In the genomic region with DNA sequence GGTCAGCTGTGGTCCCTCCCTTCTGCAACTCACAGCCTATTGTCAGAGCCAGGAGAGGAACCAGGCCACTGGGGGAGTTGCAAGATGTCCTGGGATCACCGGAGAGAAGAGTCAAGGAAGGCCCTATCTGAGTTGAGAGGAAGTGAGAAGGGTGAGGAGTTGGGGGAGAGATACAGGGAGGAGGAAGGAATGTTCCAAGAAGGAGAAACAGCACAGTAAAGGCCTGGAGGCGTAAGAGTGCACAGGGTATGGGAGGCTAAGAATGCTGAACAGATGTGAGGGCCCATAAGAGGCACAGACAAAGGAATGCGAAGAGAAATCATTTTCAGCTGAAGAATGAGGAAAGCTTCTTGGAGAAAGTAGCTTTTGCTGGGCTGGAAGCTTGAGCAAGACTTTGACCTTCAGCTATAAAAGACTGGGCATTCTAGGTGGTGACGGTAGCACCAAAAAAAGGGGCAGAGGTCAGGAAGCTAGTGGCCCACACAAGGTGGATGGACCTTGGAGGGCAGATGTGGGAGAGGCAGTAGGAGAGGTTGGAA, we compare ENCODE assay signal across 14 cellular contexts. TPM values are rescaled to one million over a fixed set of nuclear protein-coding genes. Genes with fewer than 3 reads are reported as not detected.
DNase-seq lines count a peak whose midpoint lies in the region; ATAC-seq and TF ChIP-seq lines count a peak whose summit lies in the region.
"Had no signal": no experiment of that assay in that cellular context is flagged by ENCODE, and none has a peak within 500 bp of the region (broad histone marks: within the 10 kb centered on the region; RNA-seq: fewer than 3 reads in every experiment).

No MANE protein-coding gene starts in this region.

- H3K27ac ChIP-seq in IMR-90 (ENCODE audit: insufficient read depth, low read length): peak overlapping the region; percentile 43; the same call in 1 of the 2 replicates
- H3K27ac ChIP-seq in neural progenitor cell: no peak overlapping the region
- H3K27ac ChIP-seq in naive thymus-derived CD4-positive, alpha-beta T cell (ENCODE audit: low read depth, low read length): no peak overlapping the region
- H3K27ac ChIP-seq: right lobe of liver had no signal

- intact Hi-C loops in IMR-90 (cut with micrococcal nuclease): loop anchor here (2.0 kb wide), 1 partner anchor 71 kb away; no protein-coding TSS in a partner anchor
- intact Hi-C loops in naive thymus-derived CD4-positive, alpha-beta T cell (cut with micrococcal nuclease): no loop called here

- peak overlapping the region; percentile 40; the same call in 1 of the 2 replicates for H3K4ac ChIP-seq in IMR-90 (ENCODE audit: low read depth, low read length)

- no peaks in the 10 kb centered on the region for H3K79me1 ChIP-seq in IMR-90 (ENCODE audit: low read depth in 1 of 2, low read length in 2 of 2)

- no peaks in the 10 kb centered on the region for H3K79me2 ChIP-seq in neural progenitor cell (ENCODE audit: low read depth)

- peaks cover 8% of the 10 kb centered on the region for H3F3A ChIP-seq in neural progenitor cell (ENCODE audit: low read depth)

- H3K9me3 Mint-ChIP-seq in neural progenitor cell: no peaks in the 10 kb centered on the region
- H3K9me3 Mint-ChIP-seq in naive thymus-derived CD4-positive, alpha-beta T cell: peaks cover 0 to 1% (median 0%) of the 10 kb centered on the region in 11 donors

- H4K8ac ChIP-seq in IMR-90 (ENCODE audit: low read depth in 2 of 2, low read length in 2 of 2): no peak overlapping the region; a peak in 1 of 4 replicates

- peaks cover 3% of the 10 kb centered on the region for H3K27me3 Mint-ChIP-seq in neural progenitor cell (ENCODE audit: insufficient read depth, low read depth)
- peaks cover 0 to 15% (median 4%) of the 10 kb centered on the region in 5 donors for H3K27me3 Mint-ChIP-seq in naive thymus-derived CD4-positive, alpha-beta T cell

- H2BK5ac ChIP-seq in IMR-90 (ENCODE audit: low read depth, low read length, poor library complexity, severe bottlenecking): peak overlapping the region; percentile 48

- 0 out of 3 replicates have a peak overlapping the region, but pooled peaks have one; percentile 34 for H2BK15ac ChIP-seq in IMR-90 (ENCODE audit: low read depth, low read length)

- peaks cover 35% of the 10 kb centered on the region for H3K4me1 Mint-ChIP-seq in neural progenitor cell
- H3K4me1 Mint-ChIP-seq in naive thymus-derived CD4-positive, alpha-beta T cell: peaks cover 0 to 9% (median 0%) of the 10 kb centered on the region in 7 donors

- H4K20me1 ChIP-seq in IMR-90 (ENCODE audit: insufficient read depth, low read length) (peaks cover 4% of the 10 kb centered on the region; the same call in 1 of the 2 replicates), neural progenitor cell (ENCODE audit: low read depth) (no peaks in the 10 kb centered on the region)

- H3K9ac ChIP-seq in IMR-90 (ENCODE audit: low read depth, low read length): no peak overlapping the region
- H3K9ac ChIP-seq in neural progenitor cell: no peak overlapping the region

- no peak overlapping the region for H3K23ac ChIP-seq in IMR-90 (ENCODE audit: low read depth, low read length)

- peak overlapping the region; percentile 19 for H4K5ac ChIP-seq in IMR-90 (ENCODE audit: low read depth, low read length)

- no peak overlapping the region for H3K4me3 Mint-ChIP-seq in neural progenitor cell
- H3K4me3 Mint-ChIP-seq in naive thymus-derived CD4-positive, alpha-beta T cell: no peak overlapping the region

- H3K18ac ChIP-seq in IMR-90 (ENCODE audit: low read depth, low read length): peak overlapping the region; percentile 25

- TF ChIP-seq CTCF in AG10803 (conservative IDR thresholded peaks at IDR 0.05; ENCODE audit: low read length) (0 out of 2 replicates have a peak, but pooled peaks have one; percentile 11), IMR-90 (conservative IDR thresholded peaks at IDR 0.05; ENCODE audit: low read depth, low read length) (no peak), neural progenitor cell (IDR thresholded peaks at IDR 0.05) (no peak)

- H3K4me2 ChIP-seq in IMR-90 (ENCODE audit: low read depth, low read length) (no peak overlapping the region), neural progenitor cell (no peak overlapping the region)

- H4K91ac ChIP-seq in IMR-90 (ENCODE audit: insufficient read depth, low read depth, low read length): peak overlapping the region; percentile 88

- H2AFZ ChIP-seq in IMR-90 (replicated peaks; ENCODE audit: low read length, poor library complexity) (peak overlapping the region; percentile 52), neural progenitor cell (replicated peaks) (no peak overlapping the region)

- peak overlapping the region; percentile 24; the same call in 1 of the 2 replicates for H2BK20ac ChIP-seq in IMR-90 (ENCODE audit: low read depth, low read length)

- H3K9me1 ChIP-seq in IMR-90 (ENCODE audit: insufficient read depth, low read length): peaks cover 22% of the 10 kb centered on the region

- H3K56ac ChIP-seq in IMR-90 (ENCODE audit: extremely low read depth, insufficient read depth, low read length): no peak overlapping the region

- no TSS peak for BruUV-seq in IMR-90 (replicated peaks; lab: Mats Ljungman, UMichigan)

- peak overlapping the region; percentile 49; the same call in 1 of the 2 replicates for H2AK5ac ChIP-seq in IMR-90 (ENCODE audit: low read depth, low read length)

- dilution Hi-C loops in IMR-90 (cut with HindIII; ENCODE audit: low sequenced_read_pairs, unreplicated experiment): no loop called here

- 0 out of 2 replicates have a peak overlapping the region, but pooled peaks have one; percentile 21 for H2BK120ac ChIP-seq in IMR-90 (ENCODE audit: low read depth, low read length)

- H3K36me3 ChIP-seq in IMR-90 (ENCODE audit: control insufficient read depth, insufficient read depth, low read length) (no peaks in the 10 kb centered on the region), neural progenitor cell (no peaks in the 10 kb centered on the region)
- H3K36me3 ChIP-seq in naive thymus-derived CD4-positive, alpha-beta T cell (ENCODE audit: control insufficient read depth in 2 of 3, insufficient read depth in 3 of 3, low read length in 3 of 3): no peaks in the 10 kb centered on the region
- H3K36me3 ChIP-seq: BE2C, MG63, right lobe of liver had no signal

- H3K9me3 ChIP-seq in IMR-90 (ENCODE audit: control insufficient read depth, insufficient read depth, low read length) (no peaks in the 10 kb centered on the region), neural progenitor cell (ENCODE audit: low read depth) (no peaks in the 10 kb centered on the region)
- H3K9me3 ChIP-seq in naive thymus-derived CD4-positive, alpha-beta T cell (ENCODE audit: control insufficient read depth in 2 of 3, low read length in 3 of 3): no peaks in the 10 kb centered on the region
- H3K9me3 ChIP-seq: BE2C, MG63, right lobe of liver had no signal

- DNase-seq in AG10803 (ENCODE audit: low read depth): peak; percentile 94
- peak; percentile 61 for DNase-seq in IMR-90
- peak; percentile 94 for DNase-seq in fibroblast of gingiva (ENCODE audit: low read depth)
- no peak for DNase-seq in neural progenitor cell (ENCODE audit: low spot score)
- no peak for DNase-seq in naive thymus-derived CD4-positive, alpha-beta T cell
- DNase-seq in DMS53 treated with DMSO at 0.1 percent for 48 hours (lab: John Stamatoyannopoulos, UW; ENCODE audit: unreplicated experiment): no peak
- no peak for DNase-seq in amniotic stem cell (lab: John Stamatoyannopoulos, UW)
- DNase-seq: GDM1, MG63 had no signal

- peak; percentile 52 for ATAC-seq in IMR-90 (ENCODE audit: low read depth)
- no peak for ATAC-seq in naive thymus-derived CD4-positive, alpha-beta T cell
- ATAC-seq in GM18868 (IDR thresholded peaks at IDR 0.05; ENCODE audit: unreplicated experiment): no peak

- H3K27ac Mint-ChIP-seq in neural progenitor cell: peak overlapping the region; percentile 20
- peak overlapping the region in 1 of 9 donors; percentile 12 for H3K27ac Mint-ChIP-seq in naive thymus-derived CD4-positive, alpha-beta T cell

- peak overlapping the region; percentile 46; the same call in 1 of the 2 replicates for H3K14ac ChIP-seq in IMR-90 (replicated peaks; ENCODE audit: low read depth, low read length)

- POLR2A ChIA-PET in IMR-90 (lab: Charles Lee; ENCODE audit: unreplicated experiment): no interaction called here
- POLR2A ChIA-PET in naive thymus-derived CD4-positive, alpha-beta T cell (lab: Charles Lee): interaction anchor here (0.6 kb wide), 1 partner anchor 357 kb away, joined by 3 read pairs; no protein-coding TSS in a partner anchor

- H3K27me3 ChIP-seq in IMR-90 (ENCODE audit: control insufficient read depth, insufficient read depth, low read length) (no peaks in the 10 kb centered on the region), neural progenitor cell (no peaks in the 10 kb centered on the region)
- H3K27me3 ChIP-seq in naive thymus-derived CD4-positive, alpha-beta T cell (ENCODE audit: control insufficient read depth in 2 of 2, insufficient read depth in 2 of 2, low read length in 2 of 2): no peaks in the 10 kb centered on the region
- H3K27me3 ChIP-seq: BE2C, MG63, right lobe of liver had no signal

- no peaks in the 10 kb centered on the region for H3K36me3 Mint-ChIP-seq in neural progenitor cell
- H3K36me3 Mint-ChIP-seq in naive thymus-derived CD4-positive, alpha-beta T cell: no peaks in the 10 kb centered on the region

- H2AK9ac ChIP-seq in IMR-90 (replicated peaks; ENCODE audit: low read depth, low read length, poor library complexity): no peak overlapping the region

- in situ Hi-C loops in IMR-90 (cut with MboI; ENCODE audit: low sequenced_read_pairs): no loop called here

- no peak for TF ChIP-seq RAD21 in IMR-90 (IDR thresholded peaks at IDR 0.05; ENCODE audit: low read length)

- peaks cover 22% of the 10 kb centered on the region for H3K4me1 ChIP-seq in IMR-90 (ENCODE audit: control insufficient read depth, insufficient read depth, low read length)
- H3K4me1 ChIP-seq in neural progenitor cell: peaks cover 16% of the 10 kb centered on the region
- H3K4me1 ChIP-seq in naive thymus-derived CD4-positive, alpha-beta T cell (ENCODE audit: control insufficient read depth in 2 of 2, insufficient read depth in 2 of 2, low read length in 2 of 2): no peaks in the 10 kb centered on the region
- H3K4me1 ChIP-seq: right lobe of liver had no signal

- H3K4me3 ChIP-seq in AG10803 (ENCODE audit: low read length): no peak overlapping the region
- H3K4me3 ChIP-seq in IMR-90 (ENCODE audit: insufficient read depth, low read depth, low read length): no peak overlapping the region
- no peak overlapping the region for H3K4me3 ChIP-seq in neural progenitor cell
- H3K4me3 ChIP-seq in naive thymus-derived CD4-positive, alpha-beta T cell (ENCODE audit: low read length): no peak overlapping the region
- H3K4me3 ChIP-seq: MG63, right lobe of liver had no signal

- no peak for TF ChIP-seq POLR2A in IMR-90 (IDR thresholded peaks at IDR 0.05; ENCODE audit: low read depth, low read length)

- CTCF ChIA-PET in IMR-90 (lab: Yijun Ruan, JAX): interaction anchor here (0.7 kb wide), 1 partner anchor 328 kb away, joined by 3 read pairs; no protein-coding TSS in a partner anchor
- CTCF ChIA-PET in naive thymus-derived CD4-positive, alpha-beta T cell (lab: Charles Lee): no interaction called here

- 78% methylated on average over 4 of the region's 4 CpGs; no CpG with 5 or more reads in 1 of the 2 experiments for WGBS in IMR-90 (ENCODE audit: extremely low coverage in 2 of 2, insufficient read length in 1 of 2), 2 experiments

RNA-seq across cellular contexts. Expression of a gene that starts 21.6 kb away (rescaled TPM):
- under 0.01 and 0.36 TPM in 2 replicates for total RNA-seq in IMR-90 (2012; rRNA removed)
- 0.07 and 0.14 TPM in 2 replicates for polyA plus RNA-seq in IMR-90 (2012; rRNA removed)
- 0.03 and 0.08 TPM in 2 replicates for polyA plus RNA-seq in IMR-90 (2012; cell fraction: cytosol; rRNA removed)
- 0.33 and 0.72 TPM in 2 replicates for polyA plus RNA-seq in IMR-90 (2012; cell fraction: nucleus; rRNA removed; ENCODE audit: low replicate concordance)
- not detected in 2 replicates for total RNA-seq in neural progenitor cell (ENCODE audit: low replicate concordance)
- total RNA-seq in naive thymus-derived CD4-positive, alpha-beta T cell: 10 to 100 TPM in 1 of 5 experiments, 1 to 10 TPM in 3, under 1 TPM in 1; 0.36 to 92.4 (median 6.4) TPM
- under 1 TPM; 0.09 to 0.72 TPM for polyA plus RNA-seq in naive thymus-derived CD4-positive, alpha-beta T cell

RNA-seq across cellular contexts. Expression of a gene that starts 47.7 kb away (rescaled TPM):
- total RNA-seq in IMR-90 (2012; rRNA removed) (81.9 and 108 TPM in 2 replicates), neural progenitor cell (ENCODE audit: low replicate concordance) (8.9 and 16.6 TPM in 2 replicates)
- polyA plus RNA-seq in IMR-90 (2012; rRNA removed): 122 and 124 TPM in 2 replicates
- polyA plus RNA-seq in IMR-90 (2012; cell fraction: cytosol; rRNA removed): 69.9 and 116 TPM in 2 replicates
- 238 and 330 TPM in 2 replicates for polyA plus RNA-seq in IMR-90 (2012; cell fraction: nucleus; rRNA removed; ENCODE audit: low replicate concordance)
- 1 to 10 TPM in 2 of 5 experiments, under 1 TPM in 1, not detected in 2; 0.64 to 8.5 (median 5.1) TPM for total RNA-seq in naive thymus-derived CD4-positive, alpha-beta T cell
- polyA plus RNA-seq in naive thymus-derived CD4-positive, alpha-beta T cell: under 1 TPM in 1 of 2 donors, not detected in 1; 0.37 TPM

RNA-seq across cellular contexts. Expression of a gene that starts 58.6 kb away (rescaled TPM):
- 0.18 TPM in 1 of 2 replicates, not detected in the other for total RNA-seq in IMR-90 (2012; rRNA removed)
- polyA plus RNA-seq in IMR-90 (2012; rRNA removed): 0.22 and 0.24 TPM in 2 replicates
- 0.22 and 0.56 TPM in 2 replicates for polyA plus RNA-seq in IMR-90 (2012; cell fraction: cytosol; rRNA removed)
- polyA plus RNA-seq in IMR-90 (2012; cell fraction: nucleus; rRNA removed; ENCODE audit: low replicate concordance): 0.28 and 0.41 TPM in 2 replicates
- not detected in 2 replicates for total RNA-seq in neural progenitor cell (ENCODE audit: low replicate concordance)
- not detected for total RNA-seq in naive thymus-derived CD4-positive, alpha-beta T cell
- polyA plus RNA-seq in naive thymus-derived CD4-positive, alpha-beta T cell: not detected
- total RNA-seq: mononuclear cell, right lobe of liver, ureter had no signal

Comparison
In these comparisons a context has a peak if more than half of its experiments do, and no peak if none do; other contexts are left out.
1. DNase-seq: peak in AG10803 (single experiment), IMR-90 (single experiment) and fibroblast of gingiva (single experiment); none in neural progenitor cell (single experiment), naive thymus-derived CD4-positive, alpha-beta T cell (0 of 9), DMS53 treated with DMSO at 0.1 percent for 48 hours (single experiment) and amniotic stem cell (single experiment).